1 cellular context compared by ENCODE assay signal in the genomic region with DNA sequence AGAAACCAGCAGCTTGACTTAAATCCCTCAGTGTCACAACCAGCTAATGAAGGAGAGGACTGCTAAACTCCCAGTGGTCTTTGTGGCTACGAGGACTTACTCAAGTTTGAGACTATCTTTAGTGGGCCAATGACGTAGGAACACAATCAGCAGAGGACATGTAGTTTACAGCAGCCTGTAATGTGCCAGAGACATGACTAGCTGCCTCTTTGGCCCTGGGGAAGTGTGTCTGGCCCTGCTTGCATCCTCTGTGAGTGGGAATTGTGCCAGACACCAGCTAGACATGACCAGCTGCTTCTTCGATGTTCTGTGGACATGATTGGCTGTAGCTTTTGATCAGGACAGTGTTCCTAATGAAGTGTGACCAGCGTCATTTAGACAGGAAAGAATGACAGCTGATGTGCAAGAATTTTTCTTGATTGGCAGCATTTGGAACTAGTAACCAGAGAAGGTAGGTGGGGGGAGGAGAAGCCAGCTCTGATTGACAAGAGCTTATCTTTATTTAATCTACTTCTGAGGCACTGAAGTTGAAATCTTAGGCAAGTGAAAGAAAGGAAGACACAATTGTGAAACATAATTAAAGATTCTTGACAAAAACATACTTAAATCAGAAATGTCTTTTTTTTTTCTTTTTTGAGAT.
TF ChIP-seq lines count a peak whose summit lies in the region.

No MANE protein-coding gene starts in this region.

TF ChIP-seq in WTC11, 78 proteins besides CTCF, POLR2A, EP300 and RAD21 (continued from another document):
- TF ChIP-seq, protein P1, sequence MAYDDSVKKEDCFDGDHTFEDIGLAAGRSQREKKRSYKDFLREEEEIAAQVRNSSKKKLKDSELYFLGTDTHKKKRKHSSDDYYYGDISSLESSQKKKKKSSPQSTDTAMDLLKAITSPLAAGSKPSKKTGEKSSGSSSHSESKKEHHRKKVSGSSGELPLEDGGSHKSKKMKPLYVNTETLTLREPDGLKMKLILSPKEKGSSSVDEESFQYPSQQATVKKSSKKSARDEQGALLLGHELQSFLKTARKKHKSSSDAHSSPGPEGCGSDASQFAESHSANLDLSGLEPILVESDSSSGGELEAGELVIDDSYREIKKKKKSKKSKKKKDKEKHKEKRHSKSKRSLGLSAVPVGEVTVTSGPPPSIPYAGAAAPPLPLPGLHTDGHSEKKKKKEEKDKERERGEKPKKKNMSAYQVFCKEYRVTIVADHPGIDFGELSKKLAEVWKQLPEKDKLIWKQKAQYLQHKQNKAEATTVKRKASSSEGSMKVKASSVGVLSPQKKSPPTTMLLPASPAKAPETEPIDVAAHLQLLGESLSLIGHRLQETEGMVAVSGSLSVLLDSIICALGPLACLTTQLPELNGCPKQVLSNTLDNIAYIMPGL (CRISPR knock-in tag; IDR thresholded peaks at IDR 0.05) = no peak
- no peak for TF ChIP-seq ZNF219 (CRISPR knock-in tag; IDR thresholded peaks at IDR 0.05; ENCODE audit: borderline replicate concordance)
- TF ChIP-seq RORB (CRISPR knock-in tag; IDR thresholded peaks at IDR 0.05) = no peak
